Comparison of ENCODE assay signal across 17 cellular contexts in the genomic region with DNA sequence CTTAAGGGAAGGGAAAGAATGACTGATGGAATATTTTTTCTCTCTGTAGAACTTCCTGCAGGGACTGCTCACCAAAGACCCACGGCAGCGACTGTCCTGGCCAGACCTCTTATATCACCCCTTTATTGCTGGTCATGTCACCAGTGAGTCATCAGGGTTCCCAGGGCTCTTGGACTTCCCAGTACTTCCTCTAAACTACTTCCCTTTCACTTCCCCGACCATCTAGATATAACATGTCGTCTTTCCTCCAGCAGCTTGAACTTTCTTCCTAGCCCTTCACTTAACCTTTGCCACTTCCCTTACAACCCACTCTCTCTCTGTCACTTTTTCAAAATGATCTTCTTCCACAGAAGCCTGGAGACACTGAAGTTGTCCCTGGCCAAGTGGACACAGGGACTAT. TPM values are rescaled to one million over a fixed set of nuclear protein-coding genes. Genes with fewer than 3 reads are reported as not detected.
DNase-seq lines count a peak whose midpoint lies in the region; ATAC-seq and TF ChIP-seq lines count a peak whose summit lies in the region.
"Had no signal": no experiment of that assay in that cellular context is flagged by ENCODE, and none has a peak within 500 bp of the region (broad histone marks: within the 10 kb centered on the region; RNA-seq: fewer than 3 reads in every experiment).

No MANE protein-coding gene starts in this region.

- no peak overlapping the region for H2BK120ac ChIP-seq in IMR-90 (ENCODE audit: low read depth, low read length)

- no peak overlapping the region for H2BK20ac ChIP-seq in IMR-90 (ENCODE audit: low read depth, low read length)

- no TSS peak for BruUV-seq in IMR-90 (replicated peaks; lab: Mats Ljungman, UMichigan)

- TF ChIP-seq CTCF in IMR-90 (conservative IDR thresholded peaks at IDR 0.05; ENCODE audit: low read depth, low read length) (no peak), left lung (IDR thresholded peaks at IDR 0.05) (no peak)

- H2AK5ac ChIP-seq in IMR-90 (ENCODE audit: low read depth, low read length): no peak overlapping the region

- no peaks in the 10 kb centered on the region for H3K79me1 ChIP-seq in IMR-90 (ENCODE audit: low read depth in 1 of 2, low read length in 2 of 2)

- H4K5ac ChIP-seq in IMR-90 (ENCODE audit: low read depth, low read length): no peak overlapping the region

- H3K56ac ChIP-seq in IMR-90 (ENCODE audit: extremely low read depth, insufficient read depth, low read length): no peak overlapping the region

- ATAC-seq in IMR-90 (ENCODE audit: low read depth) (no peak), left lung (peak; percentile 63), GM19328 (IDR thresholded peaks at IDR 0.05; ENCODE audit: unreplicated experiment) (no peak), GM21619 (IDR thresholded peaks at IDR 0.05; ENCODE audit: unreplicated experiment) (no peak)

- H3K36me3 ChIP-seq in IMR-90 (ENCODE audit: control insufficient read depth, insufficient read depth, low read length): peaks cover 22% of the 10 kb centered on the region
- peaks cover 0 to 39% of the 10 kb centered on the region in 2 donors for H3K36me3 ChIP-seq in left lung

- dilution Hi-C loops in IMR-90 (cut with HindIII; ENCODE audit: low sequenced_read_pairs, unreplicated experiment): no loop called here

- H4K91ac ChIP-seq in IMR-90 (ENCODE audit: insufficient read depth, low read depth, low read length): no peak overlapping the region

- H2BK15ac ChIP-seq in IMR-90 (ENCODE audit: low read depth, low read length): no peak overlapping the region

- H3K27ac ChIP-seq in IMR-90 (ENCODE audit: insufficient read depth, low read length): no peak overlapping the region
- H3K27ac ChIP-seq in left lung: peak overlapping the region in 1 of 2 donors; percentile 35

- H3K9me1 ChIP-seq in IMR-90 (ENCODE audit: insufficient read depth, low read length): no peaks in the 10 kb centered on the region

- intact Hi-C loops in IMR-90 (cut with micrococcal nuclease) (no loop called here), left lung (cut with DNase I) (no loop called here)

- H3K4me3 ChIP-seq in IMR-90 (ENCODE audit: insufficient read depth, low read depth, low read length) (no peak overlapping the region), left lung (no peak overlapping the region)

- H3K18ac ChIP-seq in IMR-90 (ENCODE audit: low read depth, low read length): no peak overlapping the region

- TF ChIP-seq POLR2A in IMR-90 (IDR thresholded peaks at IDR 0.05; ENCODE audit: low read depth, low read length): no peak

- POLR2A ChIA-PET in IMR-90 (lab: Charles Lee; ENCODE audit: unreplicated experiment): no interaction called here

- H3K27me3 ChIP-seq in IMR-90 (ENCODE audit: control insufficient read depth, insufficient read depth, low read length): no peaks in the 10 kb centered on the region
- H3K27me3 ChIP-seq in left lung: no peaks in the 10 kb centered on the region

- no peak overlapping the region for H3K4me2 ChIP-seq in IMR-90 (ENCODE audit: low read depth, low read length)

- H3K14ac ChIP-seq in IMR-90 (replicated peaks; ENCODE audit: low read depth, low read length): no peak overlapping the region

- no peak overlapping the region for H3K4ac ChIP-seq in IMR-90 (ENCODE audit: low read depth, low read length)

- TF ChIP-seq RAD21 in IMR-90 (IDR thresholded peaks at IDR 0.05; ENCODE audit: low read length): no peak

- H2AFZ ChIP-seq in IMR-90 (replicated peaks; ENCODE audit: low read length, poor library complexity): no peak overlapping the region

- H3K9ac ChIP-seq in IMR-90 (ENCODE audit: low read depth, low read length): no peak overlapping the region

- H3K4me1 ChIP-seq in IMR-90 (ENCODE audit: control insufficient read depth, insufficient read depth, low read length) (no peaks in the 10 kb centered on the region), left lung (peaks cover 0 to 6% of the 10 kb centered on the region in 2 donors)

- DNase-seq in Daoy (ENCODE audit: low read depth) (peak; percentile 22), IMR-90 (peak; percentile 32), SKM-1 (lab: John Stamatoyannopoulos, UW; ENCODE audit: unreplicated experiment) (peak; percentile 77), left lung (peak in 1 of 2 donors; percentile 41), glomerular visceral epithelial cell (ENCODE audit: extremely low spot score) (no peak), T-helper 2 cell (no peak)
- DNase-seq: activated CD4-positive, alpha-beta T cell treated with anti-CD3 and anti-CD28 coated beads for 4 hours; activated CD8-positive, alpha-beta memory T cell treated with anti-CD3 and anti-CD28 coated beads, Interleukin-2, amount 50 U/mL, for 4 hours; activated naive CD4-positive, alpha-beta T cell treated with anti-CD3 and anti-CD28 coated beads, Interleukin-2, amount 50 U/mL, for 16 hours; COR-L47; GDM1; glutamatergic neuron; GOT3; NCI-H526 treated with DMSO at 0.1 percent for 48 hours; RPMI8226 had no signal

- no peak overlapping the region for H4K8ac ChIP-seq in IMR-90 (ENCODE audit: low read depth in 2 of 2, low read length in 2 of 2)

- no peak overlapping the region for H3K23ac ChIP-seq in IMR-90 (ENCODE audit: low read depth, low read length)

- H4K20me1 ChIP-seq in IMR-90 (ENCODE audit: insufficient read depth, low read length): no peaks in the 10 kb centered on the region

- 70% methylated on average over 2 of the region's 4 CpGs; no CpG with 5 or more reads in 1 of the 2 experiments for WGBS in IMR-90 (ENCODE audit: extremely low coverage in 2 of 2, insufficient read length in 1 of 2), 2 experiments

- in situ Hi-C loops in IMR-90 (cut with MboI; ENCODE audit: low sequenced_read_pairs): no loop called here

- H2BK5ac ChIP-seq in IMR-90 (ENCODE audit: low read depth, low read length, poor library complexity, severe bottlenecking): no peak overlapping the region

- H2AK9ac ChIP-seq in IMR-90 (replicated peaks; ENCODE audit: low read depth, low read length, poor library complexity): no peak overlapping the region

- CTCF ChIA-PET in IMR-90 (lab: Yijun Ruan, JAX): no interaction called here

- H3K9me3 ChIP-seq in IMR-90 (ENCODE audit: control insufficient read depth, insufficient read depth, low read length) (no peaks in the 10 kb centered on the region), left lung (no peaks in the 10 kb centered on the region)

TF ChIP-seq in IMR-90, 13 proteins besides CTCF, POLR2A, EP300 and RAD21 (continues in another document):
- TF ChIP-seq CHD1 (IDR thresholded peaks at IDR 0.05; ENCODE audit: low read depth, low read length) (no peak), MAFK (IDR thresholded peaks at IDR 0.05; ENCODE audit: low read depth, low read length) (no peak), RFX5 (IDR thresholded peaks at IDR 0.05; ENCODE audit: low read depth, low read length) (no peak), ELK1 (IDR thresholded peaks at IDR 0.05; ENCODE audit: borderline replicate concordance, low read depth, low read length) (no peak), BHLHE40 (IDR thresholded peaks at IDR 0.05; ENCODE audit: low read depth, low read length) (no peak), FOS (IDR thresholded peaks at IDR 0.05; ENCODE audit: low read depth, low read length) (no peak)
- TF ChIP-seq, protein P1, sequence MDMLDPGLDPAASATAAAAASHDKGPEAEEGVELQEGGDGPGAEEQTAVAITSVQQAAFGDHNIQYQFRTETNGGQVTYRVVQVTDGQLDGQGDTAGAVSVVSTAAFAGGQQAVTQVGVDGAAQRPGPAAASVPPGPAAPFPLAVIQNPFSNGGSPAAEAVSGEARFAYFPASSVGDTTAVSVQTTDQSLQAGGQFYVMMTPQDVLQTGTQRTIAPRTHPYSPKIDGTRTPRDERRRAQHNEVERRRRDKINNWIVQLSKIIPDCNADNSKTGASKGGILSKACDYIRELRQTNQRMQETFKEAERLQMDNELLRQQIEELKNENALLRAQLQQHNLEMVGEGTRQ (IDR thresholded peaks at IDR 0.05; ENCODE audit: low read depth, low read length): no peak

RNA-seq across cellular contexts. Expression of gene STK36, which starts 7.2 kb away (rescaled TPM):
- 13.9 and 28.7 TPM in 2 replicates for total RNA-seq in Daoy (2014; rRNA removed; shearing (Covaris generic))
- total RNA-seq in IMR-90 (2012; rRNA removed) (15.3 and 17.6 TPM in 2 replicates), left lung (10 to 100 TPM; 40.1 to 49.8 TPM)
- polyA plus RNA-seq in IMR-90 (2012; rRNA removed): 40.8 and 44.5 TPM in 2 replicates
- polyA plus RNA-seq in IMR-90 (2012; cell fraction: cytosol; rRNA removed): 13.9 and 16.1 TPM in 2 replicates
- 304 and 341 TPM in 2 replicates for polyA plus RNA-seq in IMR-90 (2012; cell fraction: nucleus; rRNA removed; ENCODE audit: low replicate concordance)

RNA-seq across cellular contexts. Expression of gene RNF25, which starts 7.3 kb away (rescaled TPM):
- total RNA-seq in Daoy (2014; rRNA removed; shearing (Covaris generic)): 42.3 and 54.7 TPM in 2 replicates
- total RNA-seq in IMR-90 (2012; rRNA removed): 54.4 and 56.5 TPM in 2 replicates
- polyA plus RNA-seq in IMR-90 (2012; rRNA removed): 78.0 and 78.1 TPM in 2 replicates
- 45.2 and 49.5 TPM in 2 replicates for polyA plus RNA-seq in IMR-90 (2012; cell fraction: cytosol; rRNA removed)
- polyA plus RNA-seq in IMR-90 (2012; cell fraction: nucleus; rRNA removed; ENCODE audit: low replicate concordance): 54.1 and 70.6 TPM in 2 replicates
- 10 to 100 TPM; 15.5 to 19.3 TPM for total RNA-seq in left lung

RNA-seq across cellular contexts. Expression of gene BCS1L, which starts 19.6 kb away (rescaled TPM):
- total RNA-seq in Daoy (2014; rRNA removed; shearing (Covaris generic)): 53.3 and 59.9 TPM in 2 replicates
- total RNA-seq in IMR-90 (2012; rRNA removed) (39.1 and 39.2 TPM in 2 replicates), left lung (10 to 100 TPM; 27.1 to 52.2 TPM)
- polyA plus RNA-seq in IMR-90 (2012; rRNA removed): 56.7 and 56.9 TPM in 2 replicates
- 35.4 and 45.1 TPM in 2 replicates for polyA plus RNA-seq in IMR-90 (2012; cell fraction: cytosol; rRNA removed)
- polyA plus RNA-seq in IMR-90 (2012; cell fraction: nucleus; rRNA removed; ENCODE audit: low replicate concordance): 105 and 153 TPM in 2 replicates

RNA-seq across cellular contexts. Expression of gene ZNF142, which starts 19.7 kb away (rescaled TPM):
- total RNA-seq in Daoy (2014; rRNA removed; shearing (Covaris generic)): 7.3 and 7.6 TPM in 2 replicates
- 3.3 and 4.3 TPM in 2 replicates for total RNA-seq in IMR-90 (2012; rRNA removed)
- polyA plus RNA-seq in IMR-90 (2012; rRNA removed): 9.7 and 12.1 TPM in 2 replicates
- 3.6 and 5.6 TPM in 2 replicates for polyA plus RNA-seq in IMR-90 (2012; cell fraction: cytosol; rRNA removed)
- 16.7 and 38.4 TPM in 2 replicates for polyA plus RNA-seq in IMR-90 (2012; cell fraction: nucleus; rRNA removed; ENCODE audit: low replicate concordance)
- 10 to 100 TPM; 23.8 to 26.3 TPM for total RNA-seq in left lung

RNA-seq across cellular contexts. Expression of gene TTLL4, which starts 31.5 kb away (rescaled TPM):
- 13.7 and 15.4 TPM in 2 replicates for total RNA-seq in Daoy (2014; rRNA removed; shearing (Covaris generic))
- 8.3 and 9.0 TPM in 2 replicates for total RNA-seq in IMR-90 (2012; rRNA removed)
- 22.8 and 22.9 TPM in 2 replicates for polyA plus RNA-seq in IMR-90 (2012; rRNA removed)
- 6.1 and 7.0 TPM in 2 replicates for polyA plus RNA-seq in IMR-90 (2012; cell fraction: cytosol; rRNA removed)
- 54.6 and 77.3 TPM in 2 replicates for polyA plus RNA-seq in IMR-90 (2012; cell fraction: nucleus; rRNA removed; ENCODE audit: low replicate concordance)
- 10 to 100 TPM; 26.0 to 38.4 TPM for total RNA-seq in left lung

Comparison
In these comparisons a context has a peak if more than half of its experiments do, and no peak if none do; other contexts are left out.
1. DNase-seq: peak in Daoy (single experiment), IMR-90 (single experiment) and SKM-1 (single experiment); none in glomerular visceral epithelial cell (single experiment) and T-helper 2 cell (0 of 5).